ENCODE assay signal across 13 cellular contexts in the genomic region with DNA sequence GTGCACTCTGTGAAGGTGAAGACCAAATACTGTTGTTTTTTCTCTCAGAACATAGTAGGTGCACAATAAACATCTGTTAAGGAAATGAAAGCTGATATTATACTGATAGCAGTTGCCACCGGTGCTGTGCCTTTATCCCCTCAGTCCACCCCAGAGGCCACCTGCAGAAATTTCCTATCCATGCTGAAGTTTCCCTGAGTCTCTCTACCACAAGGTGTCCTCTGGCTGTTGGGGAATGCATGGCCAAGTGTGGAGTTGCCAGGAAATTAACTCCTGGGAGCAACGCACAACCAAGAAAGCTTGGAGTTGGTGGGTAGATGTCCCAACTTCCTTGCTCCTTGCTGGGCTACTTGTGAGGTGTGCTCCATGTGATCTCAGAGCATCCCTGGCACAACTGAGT.
A peak's percentile ranks its signal among the peaks of the same experiment; 100 is the strongest.
DNase-seq lines count a peak whose midpoint lies in the region; ATAC-seq and TF ChIP-seq lines count a peak whose summit lies in the region.
"Had no signal": no experiment of that assay in that cellular context is flagged by ENCODE, and none has a peak within 500 bp of the region (broad histone marks: within the 10 kb centered on the region; RNA-seq: fewer than 3 reads in every experiment).

No MANE protein-coding gene starts in this region.

- CTCF ChIA-PET in WTC11 (lab: Charles Lee): interaction anchor here (0.9 to 3.9 kb wide), 2 partner anchors 11 to 286 kb away, joined by 3 to 28 read pairs; no protein-coding TSS in a partner anchor

- no peak overlapping the region for H3K27ac Mint-ChIP-seq in WTC11
- H3K27ac Mint-ChIP-seq in natural killer cell treated with Interleukin-12 subunit alpha and Interleukin-12 subunit beta and Interleukin-15 and Interleukin-18, amount 100 ng/mL, for 72 hours: no peak overlapping the region
- H3K27ac Mint-ChIP-seq: CD14-positive monocyte; CD8-positive, alpha-beta T cell had no signal

- H3K9me3 Mint-ChIP-seq in WTC11: peaks cover 28% of the 10 kb centered on the region
- peaks cover 3% of the 10 kb centered on the region for H3K9me3 Mint-ChIP-seq in natural killer cell treated with Interleukin-12 subunit alpha and Interleukin-12 subunit beta and Interleukin-15 and Interleukin-18, amount 100 ng/mL, for 72 hours
- H3K9me3 Mint-ChIP-seq: CD8-positive, alpha-beta T cell had no signal

- ATAC-seq in WTC11 (peak; percentile 55), HG03097 (IDR thresholded peaks at IDR 0.05; ENCODE audit: low FRiP score, unreplicated experiment) (no peak), HG03139 (IDR thresholded peaks at IDR 0.05; ENCODE audit: unreplicated experiment) (no peak)
- ATAC-seq in natural killer cell treated with Interleukin-12 subunit alpha and Interleukin-12 subunit beta and Interleukin-15 and Interleukin-18, amount 100 ng/mL, for 72 hours: no peak
- ATAC-seq: CD8-positive, alpha-beta T cell had no signal

- POLR2A ChIA-PET in WTC11 (lab: Charles Lee): no interaction called here

- TF ChIP-seq CTCF in WTC11 (IDR thresholded peaks at IDR 0.05) (no peak), epithelial cell of proximal tubule (conservative IDR thresholded peaks at IDR 0.05; ENCODE audit: low read depth, low read length) (peak; percentile 9), retinal pigment epithelial cell (conservative IDR thresholded peaks at IDR 0.05; ENCODE audit: low read depth, low read length) (peak; percentile 1)

- H3K36me3 Mint-ChIP-seq in WTC11: peaks cover 10% of the 10 kb centered on the region
- no peaks in the 10 kb centered on the region for H3K36me3 Mint-ChIP-seq in natural killer cell treated with Interleukin-12 subunit alpha and Interleukin-12 subunit beta and Interleukin-15 and Interleukin-18, amount 100 ng/mL, for 72 hours
- H3K36me3 Mint-ChIP-seq: CD14-positive monocyte; CD8-positive, alpha-beta T cell had no signal

- H3K4me1 Mint-ChIP-seq in WTC11: peaks cover 3% of the 10 kb centered on the region; the same call in 1 of the 2 replicates
- peaks cover 0 to 7% of the 10 kb centered on the region in 2 donors for H3K4me1 Mint-ChIP-seq in natural killer cell treated with Interleukin-12 subunit alpha and Interleukin-12 subunit beta and Interleukin-15 and Interleukin-18, amount 100 ng/mL, for 72 hours (ENCODE audit: low read depth in 2 of 2)

- no peak overlapping the region for H3K4me3 ChIP-seq in epithelial cell of proximal tubule (ENCODE audit: low read depth, low read length)
- H3K4me3 ChIP-seq in retinal pigment epithelial cell (ENCODE audit: low read length): no peak overlapping the region
- H3K4me3 ChIP-seq: A549 had no signal

- H3K27me3 Mint-ChIP-seq in WTC11 (ENCODE audit: low read depth): no peaks in the 10 kb centered on the region
- peaks cover 9 to 10% of the 10 kb centered on the region in 2 donors for H3K27me3 Mint-ChIP-seq in natural killer cell treated with Interleukin-12 subunit alpha and Interleukin-12 subunit beta and Interleukin-15 and Interleukin-18, amount 100 ng/mL, for 72 hours

- DNase-seq in HuH-7 (ENCODE audit: low spot score) (peak; percentile 38), WTC11 (ENCODE audit: low spot score) (no peak), epithelial cell of proximal tubule (ENCODE audit: low read depth) (no peak), retinal pigment epithelial cell (ENCODE audit: low read depth) (no peak)
- DNase-seq in natural killer cell treated with Interleukin-12 subunit alpha and Interleukin-12 subunit beta and Interleukin-15 and Interleukin-18, amount 100 ng/mL, for 72 hours (ENCODE audit: low spot score): no peak
- DNase-seq: CD8-positive, alpha-beta T cell; COR-L47; DMS153; GF-D8 had no signal

- no peak overlapping the region for H3K4me3 Mint-ChIP-seq in WTC11
- H3K4me3 Mint-ChIP-seq in natural killer cell treated with Interleukin-12 subunit alpha and Interleukin-12 subunit beta and Interleukin-15 and Interleukin-18, amount 100 ng/mL, for 72 hours: no peak overlapping the region
- H3K4me3 Mint-ChIP-seq: CD8-positive, alpha-beta T cell had no signal

TF ChIP-seq in WTC11, 78 proteins besides CTCF, POLR2A, EP300 and RAD21:
- TF ChIP-seq ZNF416 (CRISPR knock-in tag; IDR thresholded peaks at IDR 0.05): no peak
- no peak for TF ChIP-seq CREM (CRISPR knock-in tag; IDR thresholded peaks at IDR 0.05)
- no peak for TF ChIP-seq ATF1 (CRISPR knock-in tag; IDR thresholded peaks at IDR 0.05)
- TF ChIP-seq, protein P1, sequence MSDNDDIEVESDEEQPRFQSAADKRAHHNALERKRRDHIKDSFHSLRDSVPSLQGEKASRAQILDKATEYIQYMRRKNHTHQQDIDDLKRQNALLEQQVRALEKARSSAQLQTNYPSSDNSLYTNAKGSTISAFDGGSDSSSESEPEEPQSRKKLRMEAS (CRISPR knock-in tag; IDR thresholded peaks at IDR 0.05): no peak
- TF ChIP-seq CBFB (CRISPR knock-in tag; IDR thresholded peaks at IDR 0.05; ENCODE audit: low read depth): no peak
- no peak for TF ChIP-seq ZNF232 (CRISPR knock-in tag; IDR thresholded peaks at IDR 0.05)
- TF ChIP-seq NFATC4 (CRISPR knock-in tag; IDR thresholded peaks at IDR 0.05): no peak
- TF ChIP-seq JAZF1 (CRISPR knock-in tag; IDR thresholded peaks at IDR 0.05): no peak
- no peak for TF ChIP-seq PRRX2 (CRISPR knock-in tag; IDR thresholded peaks at IDR 0.05)
- TF ChIP-seq, protein P2, sequence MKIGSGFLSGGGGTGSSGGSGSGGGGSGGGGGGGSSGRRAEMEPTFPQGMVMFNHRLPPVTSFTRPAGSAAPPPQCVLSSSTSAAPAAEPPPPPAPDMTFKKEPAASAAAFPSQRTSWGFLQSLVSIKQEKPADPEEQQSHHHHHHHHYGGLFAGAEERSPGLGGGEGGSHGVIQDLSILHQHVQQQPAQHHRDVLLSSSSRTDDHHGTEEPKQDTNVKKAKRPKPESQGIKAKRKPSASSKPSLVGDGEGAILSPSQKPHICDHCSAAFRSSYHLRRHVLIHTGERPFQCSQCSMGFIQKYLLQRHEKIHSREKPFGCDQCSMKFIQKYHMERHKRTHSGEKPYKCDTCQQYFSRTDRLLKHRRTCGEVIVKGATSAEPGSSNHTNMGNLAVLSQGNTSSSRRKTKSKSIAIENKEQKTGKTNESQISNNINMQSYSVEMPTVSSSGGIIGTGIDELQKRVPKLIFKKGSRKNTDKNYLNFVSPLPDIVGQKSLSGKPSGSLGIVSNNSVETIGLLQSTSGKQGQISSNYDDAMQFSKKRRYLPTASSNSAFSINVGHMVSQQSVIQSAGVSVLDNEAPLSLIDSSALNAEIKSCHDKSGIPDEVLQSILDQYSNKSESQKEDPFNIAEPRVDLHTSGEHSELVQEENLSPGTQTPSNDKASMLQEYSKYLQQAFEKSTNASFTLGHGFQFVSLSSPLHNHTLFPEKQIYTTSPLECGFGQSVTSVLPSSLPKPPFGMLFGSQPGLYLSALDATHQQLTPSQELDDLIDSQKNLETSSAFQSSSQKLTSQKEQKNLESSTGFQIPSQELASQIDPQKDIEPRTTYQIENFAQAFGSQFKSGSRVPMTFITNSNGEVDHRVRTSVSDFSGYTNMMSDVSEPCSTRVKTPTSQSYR (CRISPR knock-in tag; IDR thresholded peaks at IDR 0.05): no peak
- no peak for TF ChIP-seq MYBL2 (CRISPR knock-in tag; IDR thresholded peaks at IDR 0.05)
- TF ChIP-seq TCF7 (CRISPR knock-in tag; IDR thresholded peaks at IDR 0.05; ENCODE audit: low read depth): no peak
- no peak for TF ChIP-seq NR3C1 (CRISPR knock-in tag; conservative IDR thresholded peaks at IDR 0.05; ENCODE audit: low read depth)
- no peak for TF ChIP-seq SP1 (CRISPR knock-in tag; conservative IDR thresholded peaks at IDR 0.05)
- TF ChIP-seq, protein P3, sequence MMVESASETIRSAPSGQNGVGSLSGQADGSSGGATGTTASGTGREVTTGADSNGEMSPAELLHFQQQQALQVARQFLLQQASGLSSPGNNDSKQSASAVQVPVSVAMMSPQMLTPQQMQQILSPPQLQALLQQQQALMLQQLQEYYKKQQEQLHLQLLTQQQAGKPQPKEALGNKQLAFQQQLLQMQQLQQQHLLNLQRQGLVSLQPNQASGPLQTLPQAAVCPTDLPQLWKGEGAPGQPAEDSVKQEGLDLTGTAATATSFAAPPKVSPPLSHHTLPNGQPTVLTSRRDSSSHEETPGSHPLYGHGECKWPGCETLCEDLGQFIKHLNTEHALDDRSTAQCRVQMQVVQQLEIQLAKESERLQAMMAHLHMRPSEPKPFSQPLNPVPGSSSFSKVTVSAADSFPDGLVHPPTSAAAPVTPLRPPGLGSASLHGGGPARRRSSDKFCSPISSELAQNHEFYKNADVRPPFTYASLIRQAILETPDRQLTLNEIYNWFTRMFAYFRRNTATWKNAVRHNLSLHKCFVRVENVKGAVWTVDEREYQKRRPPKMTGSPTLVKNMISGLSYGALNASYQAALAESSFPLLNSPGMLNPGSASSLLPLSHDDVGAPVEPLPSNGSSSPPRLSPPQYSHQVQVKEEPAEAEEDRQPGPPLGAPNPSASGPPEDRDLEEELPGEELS (CRISPR knock-in tag; IDR thresholded peaks at IDR 0.05): no peak
